In the genomic region with DNA sequence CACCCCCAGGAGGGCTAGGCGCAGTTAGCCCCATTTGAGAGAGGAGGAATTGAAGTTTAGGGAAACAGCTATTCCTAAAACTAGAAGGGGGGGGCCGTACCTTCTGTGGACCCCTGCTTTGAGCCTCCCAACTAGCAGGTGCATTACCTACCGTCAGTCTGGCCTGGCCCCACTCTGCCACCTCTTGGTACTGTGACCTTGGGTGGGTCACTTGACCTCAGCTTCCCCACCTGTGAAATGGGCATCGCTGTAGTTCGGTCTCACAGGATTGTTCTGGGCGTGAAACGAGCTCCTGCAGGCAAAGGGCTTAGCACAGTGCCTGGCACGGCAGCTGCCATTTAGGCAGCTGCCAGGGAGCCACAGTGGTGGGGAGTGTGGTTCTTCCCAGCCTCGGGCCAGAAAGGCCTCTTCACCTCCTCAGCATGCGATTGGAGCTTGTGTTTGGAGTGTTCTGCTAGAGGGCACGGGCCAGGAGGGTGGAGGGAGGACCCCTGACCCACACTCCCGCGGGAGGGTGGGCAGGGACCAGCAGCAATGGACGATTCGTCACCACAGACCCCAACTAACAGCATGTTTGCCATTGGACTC, we compare ENCODE assay signal across 16 cellular contexts. TPM values are rescaled to one million over a fixed set of nuclear protein-coding genes. Genes with fewer than 3 reads are reported as not detected.
DNase-seq lines count a peak whose midpoint lies in the region; ATAC-seq, FAIRE-seq and TF ChIP-seq lines count a peak whose summit lies in the region.
"Had no signal": no experiment of that assay in that cellular context is flagged by ENCODE, and none has a peak within 500 bp of the region (broad histone marks: within the 10 kb centered on the region; RNA-seq: fewer than 3 reads in every experiment).

No MANE protein-coding gene starts in this region.

- H3K9ac ChIP-seq in mammary epithelial cell (ENCODE audit: insufficient read depth, low read length) (no peak overlapping the region), mucosa of stomach (ENCODE audit: low read length) (peak overlapping the region; percentile 13)

- H3K27ac Mint-ChIP-seq in stimulated activated effector memory CD8-positive, alpha-beta T cell treated with anti-CD3 and anti-CD28 coated beads, Interleukin-12 subunit alpha, Interleukin-12 subunit beta, amount 100 ng/mL, for 72 hours, result peak overlapping the region; percentile 29
- H3K27ac Mint-ChIP-seq: activated naive CD8-positive, alpha-beta T cell treated with anti-CD3 and anti-CD28 coated beads, Interleukin-2, amount 50 U/mL, for 24 hours; B cell had no signal

- H3K4me3 ChIP-seq in mammary epithelial cell (replicated peaks in 1 of 3; ENCODE audit: insufficient read depth in 1 of 3, low read depth in 2 of 3, low read length in 3 of 3) (no peak overlapping the region), mucosa of stomach (ENCODE audit: low read length) (no peak overlapping the region)

- in situ Hi-C loops in mammary epithelial cell (cut with MboI; ENCODE audit: low sequenced_read_pairs in 2 of 2), result loop anchor here in 1 of 2 donors (10.0 kb wide), 1 partner anchor 167 kb away; no protein-coding TSS in a partner anchor
- in situ Hi-C loops in KBM-7 (cut with MboI; ENCODE audit: low pct_unique_long_range_greater_than_20kb, low sequenced_read_pairs), result no loop called here

- peaks cover 80% of the 10 kb centered on the region for H3K79me2 ChIP-seq in mammary epithelial cell (ENCODE audit: insufficient read depth, low read length)

- no peaks in the 10 kb centered on the region for H3K9me3 Mint-ChIP-seq in stimulated activated effector memory CD8-positive, alpha-beta T cell treated with anti-CD3 and anti-CD28 coated beads, Interleukin-12 subunit alpha, Interleukin-12 subunit beta, amount 100 ng/mL, for 72 hours
- H3K9me3 Mint-ChIP-seq: activated naive CD8-positive, alpha-beta T cell treated with anti-CD3 and anti-CD28 coated beads, Interleukin-2, amount 50 U/mL, for 24 hours; naive B cell; WTC11 had no signal

- TSS peak; percentile 8 for BruUV-seq in mammary epithelial cell (replicated peaks; lab: Mats Ljungman, UMichigan)

- CTCF ChIA-PET in mammary epithelial cell (lab: Charles Lee; ENCODE audit: low non-redundant PET), result interaction anchor here (0.6 kb wide), 1 partner anchor 119 kb away, joined by 3 read pairs; no protein-coding TSS in a partner anchor

- ATAC-seq in stimulated activated effector memory CD8-positive, alpha-beta T cell treated with anti-CD3 and anti-CD28 coated beads, Interleukin-12 subunit alpha, Interleukin-12 subunit beta, amount 100 ng/mL, for 72 hours, result no peak
- ATAC-seq in HG02623 (IDR thresholded peaks at IDR 0.05; ENCODE audit: unreplicated experiment) (no peak), GM21737 (IDR thresholded peaks at IDR 0.05; ENCODE audit: unreplicated experiment) (no peak)
- ATAC-seq: activated naive CD8-positive, alpha-beta T cell treated with anti-CD3 and anti-CD28 coated beads, Interleukin-2, amount 50 U/mL, for 24 hours; WTC11 had no signal

- DNase-seq in GM12892 (ENCODE audit: insufficient read length), result no peak
- DNase-seq in mammary epithelial cell, result no peak
- DNase-seq in stimulated activated effector memory CD8-positive, alpha-beta T cell treated with anti-CD3 and anti-CD28 coated beads, Interleukin-12 subunit alpha, Interleukin-12 subunit beta, amount 100 ng/mL, for 72 hours (ENCODE audit: low spot score in 2 of 2), result no peak
- DNase-seq in germinal center (ENCODE audit: low spot score), result no peak
- DNase-seq in KBM-7, result no peak
- DNase-seq: activated naive CD8-positive, alpha-beta T cell treated with anti-CD3 and anti-CD28 coated beads, Interleukin-2, amount 50 U/mL, for 24 hours; activated T-cell treated with anti-CD3 and anti-CD28 coated beads, Interleukin-2, amount 50 U/mL, for 1 hour; DMS53; naive B cell; small intestine had no signal

- no peaks in the 10 kb centered on the region for H3K9me3 ChIP-seq in mammary epithelial cell (replicated peaks; ENCODE audit: insufficient read depth, low read length)
- H3K9me3 ChIP-seq in mucosa of stomach (ENCODE audit: control insufficient read depth, low read length), result no peaks in the 10 kb centered on the region

- dilution Hi-C loops in mammary epithelial cell (cut with HindIII; ENCODE audit: low sequenced_read_pairs), result loop anchor here (5.0 kb wide), 2 partner anchors 55 to 60 kb away; partner anchors contain the start of gene LGALS7

- TF ChIP-seq POLR2A in GM12892 (IDR thresholded peaks at IDR 0.05; ENCODE audit: low read depth, low read length), result 0 out of 2 replicates have a peak, but pooled peaks have one; percentile 20

- H3K4me1 ChIP-seq in mammary epithelial cell (ENCODE audit: insufficient read depth, low read length) (peaks cover 49% of the 10 kb centered on the region), mucosa of stomach (ENCODE audit: control insufficient read depth, insufficient read depth, low read length) (peaks cover 44% of the 10 kb centered on the region)

- WGBS in mammary epithelial cell (ENCODE audit: low coverage, missing lambda C conversion rate), result 98% methylated on average over 6 of the region's 15 CpGs

- H3K4me3 Mint-ChIP-seq in stimulated activated effector memory CD8-positive, alpha-beta T cell treated with anti-CD3 and anti-CD28 coated beads, Interleukin-12 subunit alpha, Interleukin-12 subunit beta, amount 100 ng/mL, for 72 hours, result no peak overlapping the region
- H3K4me3 Mint-ChIP-seq: activated naive CD8-positive, alpha-beta T cell treated with anti-CD3 and anti-CD28 coated beads, Interleukin-2, amount 50 U/mL, for 24 hours; B cell; naive B cell; WTC11 had no signal

- intact Hi-C loops in mammary epithelial cell (cut with micrococcal nuclease), result no loop called here

- H3K36me3 ChIP-seq in mammary epithelial cell (ENCODE audit: insufficient read depth, low read length) (peaks cover 51% of the 10 kb centered on the region), mucosa of stomach (ENCODE audit: control insufficient read depth, insufficient read depth, low read length) (peaks cover 51% of the 10 kb centered on the region)

- peaks cover 96% of the 10 kb centered on the region for H3K36me3 Mint-ChIP-seq in stimulated activated effector memory CD8-positive, alpha-beta T cell treated with anti-CD3 and anti-CD28 coated beads, Interleukin-12 subunit alpha, Interleukin-12 subunit beta, amount 100 ng/mL, for 72 hours

- FAIRE-seq in GM12892 (lab: Jason Lieb, UNC), result no peak
- FAIRE-seq: small intestine, urothelium cell line had no signal

- H3K4me1 Mint-ChIP-seq in stimulated activated effector memory CD8-positive, alpha-beta T cell treated with anti-CD3 and anti-CD28 coated beads, Interleukin-12 subunit alpha, Interleukin-12 subunit beta, amount 100 ng/mL, for 72 hours, result peaks cover 22% of the 10 kb centered on the region
- H3K4me1 Mint-ChIP-seq: activated naive CD8-positive, alpha-beta T cell treated with anti-CD3 and anti-CD28 coated beads, Interleukin-2, amount 50 U/mL, for 24 hours; B cell; WTC11 had no signal

- H4K20me1 ChIP-seq in mammary epithelial cell (ENCODE audit: insufficient read depth, low read length), result no peaks in the 10 kb centered on the region

- H3K27me3 ChIP-seq in mammary epithelial cell (ENCODE audit: insufficient read depth, low read length), result no peaks in the 10 kb centered on the region
- no peaks in the 10 kb centered on the region for H3K27me3 ChIP-seq in mucosa of stomach (ENCODE audit: control insufficient read depth, insufficient read depth, low read length)

- TF ChIP-seq CTCF in mammary epithelial cell (conservative IDR thresholded peaks at IDR 0.05 in 1 of 2, IDR thresholded peaks at IDR 0.05 in 1 of 2; ENCODE audit: extremely low read depth in 1 of 2, insufficient read depth in 1 of 2, low read depth in 1 of 2, low read length in 2 of 2), result no peak

- H3K4me2 ChIP-seq in mammary epithelial cell (ENCODE audit: insufficient read depth, low read depth, low read length), result no peak overlapping the region

- no peak overlapping the region for H2AFZ ChIP-seq in mammary epithelial cell (ENCODE audit: low read depth, low read length)

- H3K27ac ChIP-seq in mammary epithelial cell (ENCODE audit: insufficient read depth, low read depth, low read length), result no peak overlapping the region

RNA-seq across cellular contexts. Expression of gene CAPN12, which starts 32.0 kb away (rescaled TPM):
- polyA plus RNA-seq in GM12892 (2012; ENCODE audit: missing spikeins), result 5.8 TPM
- 1 to 10 TPM in 1 of 2 donors, under 1 TPM in 1; 0.49 to 1.0 TPM for total RNA-seq in mammary epithelial cell
- 4.6 TPM for polyA plus RNA-seq in mammary epithelial cell
- polyA minus RNA-seq in mammary epithelial cell, result not detected
